In genomic region chr4:55399581-55399980, GRCh38 we compare ENCODE assay signal across 10 cellular contexts. TPM values are rescaled to one million over a fixed set of nuclear protein-coding genes. Genes with fewer than 3 reads are reported as not detected.
DNase-seq lines count a peak whose midpoint lies in the region; TF ChIP-seq lines count a peak whose summit lies in the region.
"Had no signal": no experiment of that assay in that cellular context is flagged by ENCODE, and none has a peak within 500 bp of the region (broad histone marks: within the 10 kb centered on the region; RNA-seq: fewer than 3 reads in every experiment).

No MANE protein-coding gene starts in this region.

- H3K9me3 ChIP-seq in suprapubic skin = no peaks in the 10 kb centered on the region

- H3K4me3 ChIP-seq in foreskin fibroblast (ENCODE audit: low read depth in 1 of 2, low read length in 2 of 2) (peak overlapping the region; percentile 78 to 80), suprapubic skin (peak overlapping the region; percentile 97)

- CTCF ChIA-PET in activated CD4-positive, alpha-beta memory T cell treated with anti-CD3 and anti-CD28 coated beads, Interleukin-2, amount 10 ng/mL, durations not matched to agents 7 days and 5 days (lab: Charles Lee) = interaction anchor here (1.1 to 2.0 kb wide), 3 partner anchors 9 to 146 kb away, joined by 4 to 15 read pairs (median 6); partner anchors contain the start of gene SRD5A3

- TF ChIP-seq CTCF in foreskin fibroblast (IDR thresholded peaks at IDR 0.05; ENCODE audit: low read depth, low read length) = no peak
- no peak for TF ChIP-seq CTCF in suprapubic skin (IDR thresholded peaks at IDR 0.05)

- H3K36me3 ChIP-seq in suprapubic skin = peaks cover 5% of the 10 kb centered on the region

- H3K4me1 ChIP-seq in suprapubic skin = peaks cover 35% of the 10 kb centered on the region

- POLR2A ChIA-PET in activated CD4-positive, alpha-beta memory T cell treated with anti-CD3 and anti-CD28 coated beads, Interleukin-2, amount 10 ng/mL, durations not matched to agents 7 days and 5 days (lab: Charles Lee) = interaction anchor here (0.8 to 2.0 kb wide), 5 partner anchors 9 to 150 kb away, joined by 3 to 8 read pairs (median 3); partner anchors contain the start of gene SRD5A3

- DNase-seq in activated T-cell treated with anti-CD3 and anti-CD28 coated beads, Interleukin-2, amount 50 U/mL, for 24 hours = no peak
- no peak for DNase-seq in activated T-cell treated with anti-CD3 and anti-CD28 coated beads, Interleukin-2, amount 50 U/mL, for 1 hour
- no peak for DNase-seq in activated CD4-positive, alpha-beta memory T cell treated with anti-CD3 and anti-CD28 coated beads, Interleukin-2, amount 10 ng/mL, durations not matched to agents 7 days and 5 days
- DNase-seq in foreskin fibroblast = peak in 1 of 2 donors; percentile 42
- DNase-seq in suprapubic skin (ENCODE audit: low spot score in 2 of 2) = no peak
- DNase-seq in NCI-H2029 treated with DMSO at 0.1 percent for 48 hours (lab: John Stamatoyannopoulos, UW) = no peak
- no peak for DNase-seq in NCI-H1930 (lab: John Stamatoyannopoulos, UW)
- DNase-seq in AG20443 (ENCODE audit: low spot score) = no peak
- DNase-seq: SHP77 treated with DMSO at 0.1 percent for 48 hours had no signal

- no peak for TF ChIP-seq POLR2A in suprapubic skin (IDR thresholded peaks at IDR 0.05)

- no peak for TF ChIP-seq EP300 in suprapubic skin (IDR thresholded peaks at IDR 0.05)

- H3K27ac ChIP-seq in suprapubic skin = no peak overlapping the region
- H3K27ac ChIP-seq: C4-2B had no signal

- H3K27me3 Mint-ChIP-seq in activated T-cell treated with anti-CD3 and anti-CD28 coated beads, Interleukin-2, amount 50 U/mL, for 24 hours = no peaks in the 10 kb centered on the region
- no peaks in the 10 kb centered on the region for H3K27me3 Mint-ChIP-seq in activated CD4-positive, alpha-beta memory T cell treated with anti-CD3 and anti-CD28 coated beads, Interleukin-2, amount 10 ng/mL, durations not matched to agents 7 days and 5 days

- H3K4me1 Mint-ChIP-seq in activated T-cell treated with anti-CD3 and anti-CD28 coated beads, Interleukin-2, amount 50 U/mL, for 24 hours (ENCODE audit: low read depth) = peaks cover 49% of the 10 kb centered on the region
- peaks cover 55% of the 10 kb centered on the region for H3K4me1 Mint-ChIP-seq in activated CD4-positive, alpha-beta memory T cell treated with anti-CD3 and anti-CD28 coated beads, Interleukin-2, amount 10 ng/mL, durations not matched to agents 7 days and 5 days

- no peak overlapping the region for H3K27ac Mint-ChIP-seq in activated T-cell treated with anti-CD3 and anti-CD28 coated beads, Interleukin-2, amount 50 U/mL, for 24 hours
- peak overlapping the region; percentile 1 for H3K27ac Mint-ChIP-seq in activated CD4-positive, alpha-beta memory T cell treated with anti-CD3 and anti-CD28 coated beads, Interleukin-2, amount 10 ng/mL, durations not matched to agents 7 days and 5 days

- peak overlapping the region; percentile 91 for H3K4me3 Mint-ChIP-seq in activated T-cell treated with anti-CD3 and anti-CD28 coated beads, Interleukin-2, amount 50 U/mL, for 24 hours
- no peak overlapping the region for H3K4me3 Mint-ChIP-seq in activated CD4-positive, alpha-beta memory T cell treated with anti-CD3 and anti-CD28 coated beads, Interleukin-2, amount 10 ng/mL, durations not matched to agents 7 days and 5 days

- WGBS in suprapubic skin = 73% methylated on average over 1 of the region's 1 CpG

- H3K27me3 ChIP-seq in suprapubic skin = no peaks in the 10 kb centered on the region

- H3K9me3 Mint-ChIP-seq in activated T-cell treated with anti-CD3 and anti-CD28 coated beads, Interleukin-2, amount 50 U/mL, for 24 hours = no peaks in the 10 kb centered on the region
- no peaks in the 10 kb centered on the region for H3K9me3 Mint-ChIP-seq in activated CD4-positive, alpha-beta memory T cell treated with anti-CD3 and anti-CD28 coated beads, Interleukin-2, amount 10 ng/mL, durations not matched to agents 7 days and 5 days

- H3K36me3 Mint-ChIP-seq in activated T-cell treated with anti-CD3 and anti-CD28 coated beads, Interleukin-2, amount 50 U/mL, for 24 hours (ENCODE audit: low read depth) = peaks cover 61% of the 10 kb centered on the region
- H3K36me3 Mint-ChIP-seq in activated CD4-positive, alpha-beta memory T cell treated with anti-CD3 and anti-CD28 coated beads, Interleukin-2, amount 10 ng/mL, durations not matched to agents 7 days and 5 days (ENCODE audit: low read depth) = peaks cover 50% of the 10 kb centered on the region

RNA-seq across cellular contexts. Expression of gene TMEM165, which starts 3.8 kb away (rescaled TPM):
- total RNA-seq in activated CD4-positive, alpha-beta memory T cell treated with anti-CD3 and anti-CD28 coated beads, Interleukin-2, amount 10 ng/mL, durations not matched to agents 7 days and 5 days = 10 to 100 TPM; 68.2 to 70.1 TPM
- total RNA-seq in suprapubic skin = 100 to 1,000 TPM in 2 of 4 donors, 10 to 100 TPM in 2; 82.5 to 129 (median 98.3) TPM

RNA-seq across cellular contexts. Expression of gene SRD5A3, which starts 53.5 kb away (rescaled TPM):
- total RNA-seq in activated CD4-positive, alpha-beta memory T cell treated with anti-CD3 and anti-CD28 coated beads, Interleukin-2, amount 10 ng/mL, durations not matched to agents 7 days and 5 days = 10 to 100 TPM; 11.8 to 12.0 TPM
- total RNA-seq in suprapubic skin = 10 to 100 TPM in 3 of 4 donors, 1 to 10 TPM in 1; 9.3 to 24.8 (median 17.1) TPM
